ENCODE assay signal across 14 cellular contexts in the genomic region with DNA sequence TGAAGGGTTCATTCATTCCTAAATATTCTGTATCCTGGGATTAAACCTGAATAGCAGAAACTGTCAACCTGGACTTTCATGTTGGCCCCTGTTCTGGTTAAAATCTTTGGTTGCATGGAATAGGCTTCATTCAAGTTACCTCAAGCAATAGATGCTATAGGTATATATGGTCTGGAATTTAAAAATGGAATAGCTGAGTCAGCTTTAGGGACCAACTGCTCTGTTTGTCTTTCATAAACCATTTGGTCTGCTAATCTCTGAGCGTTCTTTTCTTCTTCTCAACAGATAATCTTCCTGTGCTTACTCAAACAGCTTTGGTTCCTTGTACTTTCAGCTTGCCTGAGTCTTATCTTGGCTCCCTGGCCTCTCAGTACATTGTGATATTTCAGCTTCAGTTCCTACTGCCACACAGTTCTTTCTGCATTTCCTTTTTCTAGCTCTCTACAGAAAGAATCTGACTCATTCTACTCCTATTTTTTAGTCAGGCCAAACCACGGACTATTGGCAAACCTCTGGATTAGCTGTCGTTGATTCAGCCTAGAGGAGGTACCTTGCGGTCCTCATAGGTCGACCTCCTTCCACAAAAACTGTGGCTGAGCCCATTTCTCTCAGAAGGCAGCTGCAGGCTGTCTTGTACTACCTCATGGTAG. TPM values are rescaled to one million over a fixed set of nuclear protein-coding genes. Genes with fewer than 3 reads are reported as not detected.
DNase-seq lines count a peak whose midpoint lies in the region; ATAC-seq and TF ChIP-seq lines count a peak whose summit lies in the region.
"Had no signal": no experiment of that assay in that cellular context is flagged by ENCODE, and none has a peak within 500 bp of the region (broad histone marks: within the 10 kb centered on the region; RNA-seq: fewer than 3 reads in every experiment).

No MANE protein-coding gene starts in this region.

- H3K9me3 Mint-ChIP-seq in activated CD8-positive, alpha-beta memory T cell treated with anti-CD3 and anti-CD28 coated beads, Interleukin-2, amount 10 ng/mL, durations not matched to agents 7 days and 5 days (ENCODE audit: low read depth), result peaks cover 6% of the 10 kb centered on the region
- H3K9me3 Mint-ChIP-seq in activated T-cell treated with anti-CD3 and anti-CD28 coated beads, Interleukin-2, amount 50 U/mL, for 24 hours, result no peaks in the 10 kb centered on the region
- H3K9me3 Mint-ChIP-seq: activated naive CD8-positive, alpha-beta T cell treated with anti-CD3 and anti-CD28 coated beads, Interleukin-2, amount 10 ng/mL, durations not matched to agents 7 days and 5 days; T-cell had no signal

- no peaks in the 10 kb centered on the region for H3K4me1 Mint-ChIP-seq in activated CD8-positive, alpha-beta memory T cell treated with anti-CD3 and anti-CD28 coated beads, Interleukin-2, amount 10 ng/mL, durations not matched to agents 7 days and 5 days
- H3K4me1 Mint-ChIP-seq in activated T-cell treated with anti-CD3 and anti-CD28 coated beads, Interleukin-2, amount 50 U/mL, for 24 hours (ENCODE audit: low read depth), result no peaks in the 10 kb centered on the region
- H3K4me1 Mint-ChIP-seq: activated naive CD8-positive, alpha-beta T cell treated with anti-CD3 and anti-CD28 coated beads, Interleukin-2, amount 10 ng/mL, durations not matched to agents 7 days and 5 days; immature natural killer cell; T-cell had no signal

- peak overlapping the region; percentile 58 for H3K27ac ChIP-seq in PC-3 (ENCODE audit: low read length)
- H3K27ac ChIP-seq in osteoblast (ENCODE audit: low read depth, low read length), result peak overlapping the region; percentile 9
- H3K27ac ChIP-seq: vagina had no signal

- H2AFZ ChIP-seq in PC-3 (ENCODE audit: low read length), result no peak overlapping the region
- no peak overlapping the region for H2AFZ ChIP-seq in osteoblast (ENCODE audit: low read length)

- H4K20me1 ChIP-seq in PC-3 (ENCODE audit: low read length) (no peaks in the 10 kb centered on the region), osteoblast (ENCODE audit: insufficient read depth, low read length) (no peaks in the 10 kb centered on the region)

- CTCF ChIA-PET in PC-3 (lab: Charles Lee), result interaction anchor here (0.6 kb wide), 1 partner anchor 156 kb away, joined by 4 read pairs; no protein-coding TSS in a partner anchor
- CTCF ChIA-PET in activated CD8-positive, alpha-beta memory T cell treated with anti-CD3 and anti-CD28 coated beads, Interleukin-2, amount 10 ng/mL, durations not matched to agents 7 days and 5 days (lab: Charles Lee), result no interaction called here

- DNase-seq in EL, result peak; percentile 95
- peak; percentile 92 for DNase-seq in PC-3
- peak; percentile 21 for DNase-seq in epidermal melanocyte (ENCODE audit: insufficient read length, low spot score)
- peak; percentile 83 for DNase-seq in osteoblast (ENCODE audit: insufficient read length, low spot score, missing footprints)
- DNase-seq in mucosa of descending colon, result no peak
- no peak for DNase-seq in nucleus accumbens (lab: John Stamatoyannopoulos, UW)
- no peak for DNase-seq in activated CD8-positive, alpha-beta memory T cell treated with anti-CD3 and anti-CD28 coated beads, Interleukin-2, amount 10 ng/mL, durations not matched to agents 7 days and 5 days
- DNase-seq in activated T-cell treated with anti-CD3 and anti-CD28 coated beads, Interleukin-2, amount 50 U/mL, for 24 hours, result no peak
- DNase-seq: activated naive CD8-positive, alpha-beta T cell treated with anti-CD3 and anti-CD28 coated beads, Interleukin-2, amount 10 ng/mL, durations not matched to agents 7 days and 5 days; immature natural killer cell; KG1; T-cell had no signal

- H3K9me2 ChIP-seq in PC-3 (replicated peaks; ENCODE audit: low read length), result no peaks in the 10 kb centered on the region

- peaks cover 4% of the 10 kb centered on the region for H3F3A ChIP-seq in PC-3 (ENCODE audit: low read length, unreplicated experiment)

- H3K79me2 ChIP-seq in PC-3 (ENCODE audit: low read length) (no peaks in the 10 kb centered on the region), osteoblast (ENCODE audit: insufficient read depth, low read length) (no peaks in the 10 kb centered on the region)

- BruUV-seq in PC-3 (replicated peaks; lab: Mats Ljungman, UMichigan), result no TSS peak

- intact Hi-C loops in PC-3 (cut with micrococcal nuclease) (no loop called here), mucosa of descending colon (cut with DNase I, micrococcal nuclease) (no loop called here)

- H3K36me3 Mint-ChIP-seq in activated CD8-positive, alpha-beta memory T cell treated with anti-CD3 and anti-CD28 coated beads, Interleukin-2, amount 10 ng/mL, durations not matched to agents 7 days and 5 days, result no peaks in the 10 kb centered on the region
- no peaks in the 10 kb centered on the region for H3K36me3 Mint-ChIP-seq in activated T-cell treated with anti-CD3 and anti-CD28 coated beads, Interleukin-2, amount 50 U/mL, for 24 hours (ENCODE audit: low read depth)
- H3K36me3 Mint-ChIP-seq: activated naive CD8-positive, alpha-beta T cell treated with anti-CD3 and anti-CD28 coated beads, Interleukin-2, amount 10 ng/mL, durations not matched to agents 7 days and 5 days; immature natural killer cell; T-cell had no signal

- peak overlapping the region; percentile 57 for H3K4me2 ChIP-seq in PC-3 (ENCODE audit: low read length)
- peak overlapping the region; percentile 59 for H3K4me2 ChIP-seq in osteoblast (ENCODE audit: insufficient read depth, low read length)

- H3K4me3 Mint-ChIP-seq in activated CD8-positive, alpha-beta memory T cell treated with anti-CD3 and anti-CD28 coated beads, Interleukin-2, amount 10 ng/mL, durations not matched to agents 7 days and 5 days, result no peak overlapping the region
- no peak overlapping the region for H3K4me3 Mint-ChIP-seq in activated T-cell treated with anti-CD3 and anti-CD28 coated beads, Interleukin-2, amount 50 U/mL, for 24 hours
- H3K4me3 Mint-ChIP-seq: activated naive CD8-positive, alpha-beta T cell treated with anti-CD3 and anti-CD28 coated beads, Interleukin-2, amount 10 ng/mL, durations not matched to agents 7 days and 5 days; immature natural killer cell; T-cell had no signal

- H3K4me3 ChIP-seq in PC-3 (ENCODE audit: low read length), result no peak overlapping the region
- H3K4me3 ChIP-seq in osteoblast (ENCODE audit: insufficient read depth, low read length), result no peak overlapping the region
- no peak overlapping the region for H3K4me3 ChIP-seq in mucosa of descending colon
- H3K4me3 ChIP-seq: vagina had no signal

- TF ChIP-seq CTCF in PC-3 (conservative IDR thresholded peaks at IDR 0.05; ENCODE audit: low read depth, low read length) (no peak), osteoblast (IDR thresholded peaks at IDR 0.05; ENCODE audit: extremely low read depth, low read depth, low read length) (no peak), mucosa of descending colon (IDR thresholded peaks at IDR 0.05) (no peak)

- POLR2A ChIA-PET in PC-3 (lab: Charles Lee; ENCODE audit: unreplicated experiment), result no interaction called here

- no peaks in the 10 kb centered on the region for H3K9me3 ChIP-seq in PC-3 (ENCODE audit: low read length)
- H3K9me3 ChIP-seq in osteoblast (ENCODE audit: low read depth, low read length), result no peaks in the 10 kb centered on the region
- H3K9me3 ChIP-seq in mucosa of descending colon, result no peaks in the 10 kb centered on the region
- H3K9me3 ChIP-seq: vagina had no signal

- ATAC-seq in PC-3, result peak; percentile 99
- no peak for ATAC-seq in mucosa of descending colon
- no peak for ATAC-seq in activated CD8-positive, alpha-beta memory T cell treated with anti-CD3 and anti-CD28 coated beads, Interleukin-2, amount 10 ng/mL, durations not matched to agents 7 days and 5 days
- ATAC-seq: T-cell had no signal

- no peaks in the 10 kb centered on the region for H3K27me3 ChIP-seq in PC-3 (ENCODE audit: low read length)
- H3K27me3 ChIP-seq in osteoblast (ENCODE audit: insufficient read depth, low read length), result no peaks in the 10 kb centered on the region
- H3K27me3 ChIP-seq: vagina had no signal

- H3K4me1 ChIP-seq in PC-3 (ENCODE audit: insufficient read depth, low read length) (peaks cover 12% of the 10 kb centered on the region), osteoblast (ENCODE audit: insufficient read depth, low read length) (peaks cover 9% of the 10 kb centered on the region), mucosa of descending colon (ENCODE audit: low read depth) (no peaks in the 10 kb centered on the region)
- H3K4me1 ChIP-seq: vagina had no signal

- H3K9ac ChIP-seq in PC-3 (ENCODE audit: low read length), result no peak overlapping the region

- H3K27ac Mint-ChIP-seq in activated CD8-positive, alpha-beta memory T cell treated with anti-CD3 and anti-CD28 coated beads, Interleukin-2, amount 10 ng/mL, durations not matched to agents 7 days and 5 days, result no peak overlapping the region
- no peak overlapping the region for H3K27ac Mint-ChIP-seq in activated T-cell treated with anti-CD3 and anti-CD28 coated beads, Interleukin-2, amount 50 U/mL, for 24 hours
- H3K27ac Mint-ChIP-seq: activated naive CD8-positive, alpha-beta T cell treated with anti-CD3 and anti-CD28 coated beads, Interleukin-2, amount 10 ng/mL, durations not matched to agents 7 days and 5 days; immature natural killer cell; T-cell had no signal

- no peaks in the 10 kb centered on the region for H3K27me3 Mint-ChIP-seq in activated CD8-positive, alpha-beta memory T cell treated with anti-CD3 and anti-CD28 coated beads, Interleukin-2, amount 10 ng/mL, durations not matched to agents 7 days and 5 days
- H3K27me3 Mint-ChIP-seq in activated T-cell treated with anti-CD3 and anti-CD28 coated beads, Interleukin-2, amount 50 U/mL, for 24 hours, result no peaks in the 10 kb centered on the region
- H3K27me3 Mint-ChIP-seq: T-cell had no signal

- no peaks in the 10 kb centered on the region for H3K36me3 ChIP-seq in PC-3 (ENCODE audit: low read depth, low read length)
- H3K36me3 ChIP-seq in osteoblast (ENCODE audit: insufficient read depth, low read length), result no peaks in the 10 kb centered on the region
- no peaks in the 10 kb centered on the region for H3K36me3 ChIP-seq in mucosa of descending colon (ENCODE audit: low read depth)
- H3K36me3 ChIP-seq: vagina had no signal

RNA-seq across cellular contexts. Expression of gene MAB21L1, which starts 35.9 kb away (rescaled TPM):
- total RNA-seq in PC-3 (2014; rRNA removed) (not detected in 2 replicates), osteoblast (1.4 and 1.5 TPM in 2 replicates), mucosa of descending colon (1 to 10 TPM in 1 of 3 donors, under 1 TPM in 2; 0.12 to 2.2 (median 0.34) TPM)
- total RNA-seq in activated CD8-positive, alpha-beta memory T cell treated with anti-CD3 and anti-CD28 coated beads, Interleukin-2, amount 10 ng/mL, durations not matched to agents 7 days and 5 days, result not detected
- total RNA-seq: G401, T-cell had no signal

Comparison
In these comparisons a context has a peak if more than half of its experiments do, and no peak if none do; other contexts are left out.
1. DNase-seq: peak in EL (single experiment), PC-3 (single experiment), epidermal melanocyte (single experiment) and osteoblast (single experiment); none in mucosa of descending colon (0 of 3), nucleus accumbens (0 of 56), activated CD8-positive, alpha-beta memory T cell treated with anti-CD3 and anti-CD28 coated beads, Interleukin-2, amount 10 ng/mL, durations not matched to agents 7 days and 5 days (single experiment) and activated T-cell treated with anti-CD3 and anti-CD28 coated beads, Interleukin-2, amount 50 U/mL, for 24 hours (single experiment).